8 cellular contexts compared by ENCODE assay signal in genomic region chr16:88706965-88707871, GRCh38. TPM values are rescaled to one million over a fixed set of nuclear protein-coding genes. Genes with fewer than 3 reads are reported as not detected.
DNase-seq lines count a peak whose midpoint lies in the region; ATAC-seq and TF ChIP-seq lines count a peak whose summit lies in the region.

No MANE protein-coding gene starts in this region.

- ATAC-seq in stimulated activated memory B cell treated with anti-CD40 and anti-IgM and Interleukin-4, amounts not matched to agents 10 μg/mL and 1 μg/mL and 100 μg/mL, for 72 hours: no peak

- H3K4me3 Mint-ChIP-seq in stimulated activated memory B cell treated with anti-CD40 and anti-IgM and Interleukin-4, amounts not matched to agents 10 μg/mL and 1 μg/mL and 100 μg/mL, for 72 hours: peak overlapping the region; percentile 73

- no peaks in the 10 kb centered on the region for H3K36me3 Mint-ChIP-seq in stimulated activated memory B cell treated with anti-CD40 and anti-IgM and Interleukin-4, amounts not matched to agents 10 μg/mL and 1 μg/mL and 100 μg/mL, for 72 hours

- H3K36me3 ChIP-seq in iPS DF 6.9 (ENCODE audit: control insufficient read depth, insufficient read depth, low read length): no peaks in the 10 kb centered on the region

- peak overlapping the region; percentile 61 for H3K27ac Mint-ChIP-seq in stimulated activated memory B cell treated with anti-CD40 and anti-IgM and Interleukin-4, amounts not matched to agents 10 μg/mL and 1 μg/mL and 100 μg/mL, for 72 hours

- H3K4me3 ChIP-seq in iPS DF 6.9 (ENCODE audit: low read length): peak overlapping the region; percentile 82; the same call in 1 of the 2 replicates

- no peaks in the 10 kb centered on the region; the same call in 1 of the 2 replicates for H3K4me1 ChIP-seq in iPS DF 6.9 (ENCODE audit: control insufficient read depth, insufficient read depth, low read length)

- H3K27me3 ChIP-seq in iPS DF 6.9 (ENCODE audit: control insufficient read depth, insufficient read depth, low read length): no peaks in the 10 kb centered on the region

- DNase-seq in DMS53 treated with DMSO at 0.1 percent for 48 hours (lab: John Stamatoyannopoulos, UW; ENCODE audit: unreplicated experiment) (peak; percentile 9), DMS53 (lab: John Stamatoyannopoulos, UW) (no peak), iPS DF 6.9 (ENCODE audit: low read depth, low spot score) (no peak), occipital lobe (lab: John Stamatoyannopoulos, UW) (no peak), HCEC 1CT (no peak)
- DNase-seq in activated CD8-positive, alpha-beta memory T cell treated with anti-CD3 and anti-CD28 coated beads, Interleukin-2, amount 50 U/mL, for 4 hours: no peak

- no peak for TF ChIP-seq CTCF in VCaP (conservative IDR thresholded peaks at IDR 0.05)

- H3K9me3 Mint-ChIP-seq in stimulated activated memory B cell treated with anti-CD40 and anti-IgM and Interleukin-4, amounts not matched to agents 10 μg/mL and 1 μg/mL and 100 μg/mL, for 72 hours: no peaks in the 10 kb centered on the region

- no CpG with 5 or more reads among the region's 17 CpGs for WGBS in iPS DF 6.9 (ENCODE audit: insufficient coverage, insufficient read length)

- peak overlapping the region; percentile 41; the same call in 1 of the 2 replicates for H3K27ac ChIP-seq in VCaP
- no peak overlapping the region for H3K27ac ChIP-seq in iPS DF 6.9 (ENCODE audit: low read length)

- H3K27me3 Mint-ChIP-seq in stimulated activated memory B cell treated with anti-CD40 and anti-IgM and Interleukin-4, amounts not matched to agents 10 μg/mL and 1 μg/mL and 100 μg/mL, for 72 hours: no peaks in the 10 kb centered on the region

- no peaks in the 10 kb centered on the region for H3K9me3 ChIP-seq in iPS DF 6.9 (ENCODE audit: control insufficient read depth, insufficient read depth, low read length)

- peaks cover 68% of the 10 kb centered on the region for H3K4me1 Mint-ChIP-seq in stimulated activated memory B cell treated with anti-CD40 and anti-IgM and Interleukin-4, amounts not matched to agents 10 μg/mL and 1 μg/mL and 100 μg/mL, for 72 hours

RNA-seq across cellular contexts. Expression of gene CTU2, which starts 0.9 kb away (rescaled TPM):
- total RNA-seq in occipital lobe: 15.9 TPM

RNA-seq across cellular contexts. Expression of gene RNF166, which starts 1.0 kb away (rescaled TPM):
- total RNA-seq in occipital lobe: 10.9 TPM

RNA-seq across cellular contexts. Expression of gene SNAI3, which starts 20.9 kb away (rescaled TPM):
- 0.16 TPM for total RNA-seq in occipital lobe

RNA-seq across cellular contexts. Expression of gene MVD, which starts 44.3 kb away (rescaled TPM):
- total RNA-seq in occipital lobe: 48.8 TPM

RNA-seq across cellular contexts. Expression of gene CYBA, which starts 56.4 kb away (rescaled TPM):
- 17.8 TPM for total RNA-seq in occipital lobe
